ENCODE assay signal across 8 cellular contexts in genomic region chr12:47080725-47081502, GRCh38. TPM values are rescaled to one million over a fixed set of nuclear protein-coding genes. Genes with fewer than 3 reads are reported as not detected.
A peak's percentile ranks its signal among the peaks of the same experiment; 100 is the strongest.
DNase-seq lines count a peak whose midpoint lies in the region; TF ChIP-seq lines count a peak whose summit lies in the region.

No MANE protein-coding gene starts in this region.

- H3K36me3 Mint-ChIP-seq in IgD-negative memory B cell, result no peaks in the 10 kb centered on the region

- intact Hi-C loops in dorsolateral prefrontal cortex (cut with DNase I), result no loop called here

- no peaks in the 10 kb centered on the region for H3K9me3 ChIP-seq in BLaER1

- no peak for TF ChIP-seq CTCF in dorsolateral prefrontal cortex (IDR thresholded peaks at IDR 0.05 in 54 of 56, conservative IDR thresholded peaks at IDR 0.05 in 2 of 56; ENCODE audit: low read depth in 1 of 56, partially characterized antibody in 56 of 56)

- H3K9ac ChIP-seq in BLaER1, result no peak overlapping the region

- H4K20me1 ChIP-seq in BLaER1, result no peaks in the 10 kb centered on the region; the same call in 1 of the 2 replicates

- H3K4me1 Mint-ChIP-seq in IgD-negative memory B cell, result peaks cover 69 to 72% (median 70%) of the 10 kb centered on the region in 3 donors

- no peaks in the 10 kb centered on the region for H3K36me3 ChIP-seq in BLaER1

- H3K4me2 ChIP-seq in BLaER1, result peak overlapping the region; percentile 96

- no peak overlapping the region for H3K27ac ChIP-seq in BLaER1
- H3K27ac ChIP-seq in dorsolateral prefrontal cortex, result peak overlapping the region in 45 of 59 donors; percentile 14 to 87 (median 73)

- H3K4me3 ChIP-seq in BLaER1 (peak overlapping the region; percentile 71), dorsolateral prefrontal cortex (peak overlapping the region; percentile 47 to 84 (median 66))

- peaks cover 21% of the 10 kb centered on the region for H3K4me1 ChIP-seq in BLaER1

- H3K27me3 Mint-ChIP-seq in IgD-negative memory B cell, result no peaks in the 10 kb centered on the region

- peak; percentile 60 to 61 for DNase-seq in activated CD4-positive, alpha-beta T cell treated with anti-CD3 and anti-CD28 coated beads for 4 hours
- peak in 1 of 10 donors; percentile 14 for DNase-seq in dorsolateral prefrontal cortex
- peak; percentile 48 for DNase-seq in medulla oblongata (ENCODE audit: extremely low spot score)
- peak; percentile 46 to 56 for DNase-seq in stimulated activated CD8-positive, alpha-beta memory T cell treated with anti-CD3 and anti-CD28 coated beads, Interleukin-2, amount 100 ng/mL, for 48 hours (ENCODE audit: low read depth in 2 of 2)
- DNase-seq in DMS114 treated with DMSO at 0.1 percent for 48 hours (lab: John Stamatoyannopoulos, UW; ENCODE audit: unreplicated experiment), result no peak
- DNase-seq in GOT3 (lab: John Stamatoyannopoulos, UW), result no peak

- peak overlapping the region; percentile 58 to 97 (median 94) for H3K27ac Mint-ChIP-seq in IgD-negative memory B cell

- peak overlapping the region; percentile 96 to 98 (median 98) for H3K4me3 Mint-ChIP-seq in IgD-negative memory B cell

- H3K9me3 Mint-ChIP-seq in IgD-negative memory B cell, result no peaks in the 10 kb centered on the region

- H3K27me3 ChIP-seq in BLaER1 (peaks cover 56% of the 10 kb centered on the region), dorsolateral prefrontal cortex (peaks cover 0 to 11% (median 0%) of the 10 kb centered on the region in 45 donors)

RNA-seq across cellular contexts. Expression of gene AMIGO2, which starts 1.2 kb away (rescaled TPM):
- 7.4 TPM for polyA plus RNA-seq in IgD-negative memory B cell
- 10 to 100 TPM in 5 of 120 experiments, 1 to 10 TPM in 115; 1.2 to 16.6 (median 4.1) TPM for total RNA-seq in dorsolateral prefrontal cortex

RNA-seq across cellular contexts. Expression of gene PCED1B, which starts 1.5 kb away (rescaled TPM):
- 34.0 TPM for polyA plus RNA-seq in IgD-negative memory B cell
- 1 to 10 TPM in 115 of 120 experiments, under 1 TPM in 5; 0.43 to 5.7 (median 2.3) TPM for total RNA-seq in dorsolateral prefrontal cortex

Comparison
In these comparisons a context has a peak if more than half of its experiments do, and no peak if none do; other contexts are left out.
1. DNase-seq: peak in activated CD4-positive, alpha-beta T cell treated with anti-CD3 and anti-CD28 coated beads for 4 hours (2 of 2), medulla oblongata (single experiment) and stimulated activated CD8-positive, alpha-beta memory T cell treated with anti-CD3 and anti-CD28 coated beads, Interleukin-2, amount 100 ng/mL, for 48 hours (2 of 2); none in DMS114 treated with DMSO at 0.1 percent for 48 hours (single experiment) and GOT3 (single experiment).